9 cellular contexts compared by ENCODE assay signal in the genomic region with DNA sequence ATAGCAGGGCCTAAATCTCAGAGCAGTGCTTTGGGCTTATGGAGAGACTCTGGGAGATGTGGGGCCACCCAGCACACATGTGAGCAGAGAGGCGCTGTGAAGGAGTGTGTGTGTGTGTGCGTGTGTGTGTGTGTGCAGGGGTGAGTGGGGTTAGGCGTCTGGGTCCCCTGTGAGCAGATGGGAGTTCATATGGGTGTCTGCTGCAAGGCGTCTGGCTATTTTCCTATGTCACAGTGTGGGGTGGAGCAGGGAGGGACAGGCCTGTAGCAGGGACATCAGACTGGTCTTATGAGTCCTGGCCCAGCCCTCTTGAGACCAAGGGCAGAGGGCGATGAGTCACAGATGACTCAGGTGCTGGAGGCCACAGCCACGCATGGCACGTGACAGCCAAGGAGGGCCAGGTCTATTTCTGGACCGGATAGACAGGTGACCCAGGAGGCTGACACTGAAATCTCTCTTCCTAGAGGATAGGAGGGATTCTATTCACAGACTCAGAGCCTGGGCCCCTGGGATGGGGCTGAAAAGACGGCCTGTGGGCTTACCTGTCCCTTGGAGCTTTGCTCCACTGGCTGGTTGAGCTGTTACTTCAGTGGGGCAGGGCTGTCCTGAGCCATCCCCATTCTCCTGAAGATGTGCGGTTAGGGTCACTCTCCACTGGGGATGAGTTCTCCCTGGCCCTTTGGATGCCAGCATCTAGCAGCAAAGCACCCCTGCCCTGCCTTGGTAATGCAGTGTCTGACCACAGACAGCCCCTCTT. TPM values are rescaled to one million over a fixed set of nuclear protein-coding genes. Genes with fewer than 3 reads are reported as not detected.
DNase-seq lines count a peak whose midpoint lies in the region; ATAC-seq and TF ChIP-seq lines count a peak whose summit lies in the region.
"Had no signal": no experiment of that assay in that cellular context is flagged by ENCODE, and none has a peak within 500 bp of the region (broad histone marks: within the 10 kb centered on the region; RNA-seq: fewer than 3 reads in every experiment).

No MANE protein-coding gene starts in this region.

- ATAC-seq in activated CD8-positive, alpha-beta T cell treated with anti-CD3 and anti-CD28 coated beads for 36 hours = peak; percentile 69
- ATAC-seq in HG02938 (IDR thresholded peaks at IDR 0.05; ENCODE audit: unreplicated experiment) = no peak

- H3K4me3 ChIP-seq in vagina = no peak overlapping the region
- H3K4me3 ChIP-seq: skin epidermis had no signal

- no peak for TF ChIP-seq POLR2A in vagina (IDR thresholded peaks at IDR 0.05)

- H3K36me3 Mint-ChIP-seq in activated CD8-positive, alpha-beta T cell treated with anti-CD3 and anti-CD28 coated beads for 36 hours (ENCODE audit: low read depth) = no peaks in the 10 kb centered on the region

- H3K4me1 Mint-ChIP-seq in activated CD8-positive, alpha-beta T cell treated with anti-CD3 and anti-CD28 coated beads for 36 hours (ENCODE audit: low read depth) = peaks cover 4% of the 10 kb centered on the region

- intact Hi-C loops in activated CD8-positive, alpha-beta T cell treated with anti-CD3 and anti-CD28 coated beads for 36 hours (cut with micrococcal nuclease) = no loop called here
- intact Hi-C loops in vagina (cut with DNase I) = no loop called here

- H3K4me1 ChIP-seq in vagina = peaks cover 5% of the 10 kb centered on the region

- no peaks in the 10 kb centered on the region for H3K36me3 ChIP-seq in vagina

- peak overlapping the region; percentile 56 for H3K27ac ChIP-seq in vagina

- H3K9me3 ChIP-seq in vagina = no peaks in the 10 kb centered on the region

- DNase-seq in DMS153 (lab: John Stamatoyannopoulos, UW) (peak; percentile 35), DMS153 treated with DMSO at 0.1 percent for 48 hours (lab: John Stamatoyannopoulos, UW; ENCODE audit: unreplicated experiment) (no peak), HS-5 (ENCODE audit: low read depth) (peak; percentile 64), iris pigment epithelial cell (ENCODE audit: low read depth) (peak; percentile 73), vagina (ENCODE audit: extremely low spot score in 2 of 2) (no peak), NCI-H774 (lab: John Stamatoyannopoulos, UW) (no peak)
- peak; percentile 54 for DNase-seq in activated CD8-positive, alpha-beta T cell treated with anti-CD3 and anti-CD28 coated beads for 36 hours

- POLR2A ChIA-PET in activated CD8-positive, alpha-beta T cell treated with anti-CD3 and anti-CD28 coated beads for 36 hours (lab: Charles Lee) = no interaction called here

- H3K27ac Mint-ChIP-seq in activated CD8-positive, alpha-beta T cell treated with anti-CD3 and anti-CD28 coated beads for 36 hours = peak overlapping the region; percentile 1

- H3K27me3 ChIP-seq in vagina = no peaks in the 10 kb centered on the region

- H3K4me3 Mint-ChIP-seq in activated CD8-positive, alpha-beta T cell treated with anti-CD3 and anti-CD28 coated beads for 36 hours = no peak overlapping the region

- H3K27me3 Mint-ChIP-seq in activated CD8-positive, alpha-beta T cell treated with anti-CD3 and anti-CD28 coated beads for 36 hours = no peaks in the 10 kb centered on the region

- H3K9me3 Mint-ChIP-seq in activated CD8-positive, alpha-beta T cell treated with anti-CD3 and anti-CD28 coated beads for 36 hours = no peaks in the 10 kb centered on the region

- no peak for TF ChIP-seq CTCF in activated CD8-positive, alpha-beta T cell treated with anti-CD3 and anti-CD28 coated beads for 36 hours (IDR thresholded peaks at IDR 0.05)
- no peak for TF ChIP-seq CTCF in vagina (IDR thresholded peaks at IDR 0.05)

- CTCF ChIA-PET in activated CD8-positive, alpha-beta T cell treated with anti-CD3 and anti-CD28 coated beads for 36 hours (lab: Charles Lee) = no interaction called here

RNA-seq across cellular contexts. Expression of a gene that starts 28.9 kb away (rescaled TPM):
- total RNA-seq in activated CD8-positive, alpha-beta T cell treated with anti-CD3 and anti-CD28 coated beads for 36 hours = 100 to 1,000 TPM in 1 of 2 experiments, 10 to 100 TPM in 1; 93.7 to 104 TPM
- 194 TPM for total RNA-seq in vagina

Comparison
In these comparisons a context has a peak if more than half of its experiments do, and no peak if none do; other contexts are left out.
1. DNase-seq: peak in DMS153 (single experiment), HS-5 (single experiment), activated CD8-positive, alpha-beta T cell treated with anti-CD3 and anti-CD28 coated beads for 36 hours (single experiment) and iris pigment epithelial cell (single experiment); none in DMS153 treated with DMSO at 0.1 percent for 48 hours (single experiment), vagina (0 of 2) and NCI-H774 (single experiment).